In genomic region chr3:55620361-55621025, GRCh38 we compare ENCODE assay signal across 1 cellular context.
TF ChIP-seq lines count a peak whose summit lies in the region.

No MANE protein-coding gene starts in this region.

TF ChIP-seq in GM23338, 12 proteins besides CTCF, POLR2A, EP300 and RAD21 (continued from another document):
- TF ChIP-seq REST (IDR thresholded peaks at IDR 0.05; ENCODE audit: unreplicated experiment) (no peak), EZH2 (IDR thresholded peaks at IDR 0.05; ENCODE audit: low read depth, unreplicated experiment) (no peak), ETS1 (IDR thresholded peaks at IDR 0.05) (no peak), JUNB (IDR thresholded peaks at IDR 0.05; ENCODE audit: unreplicated experiment) (no peak), CREB1 (CRISPR knock-in tag; IDR thresholded peaks at IDR 0.05; ENCODE audit: low read depth) (no peak), POLR2AphosphoS5 (IDR thresholded peaks at IDR 0.05; ENCODE audit: low read depth) (no peak), NANOG (IDR thresholded peaks at IDR 0.05; ENCODE audit: borderline replicate concordance) (no peak), STAT1 (IDR thresholded peaks at IDR 0.05; ENCODE audit: unreplicated experiment) (no peak), ZNF114 (CRISPR knock-in tag; IDR thresholded peaks at IDR 0.05) (no peak), ZNF462 (CRISPR knock-in tag; IDR thresholded peaks at IDR 0.05) (no peak)
